Comparison of ENCODE assay signal across 17 cellular contexts in the genomic region with DNA sequence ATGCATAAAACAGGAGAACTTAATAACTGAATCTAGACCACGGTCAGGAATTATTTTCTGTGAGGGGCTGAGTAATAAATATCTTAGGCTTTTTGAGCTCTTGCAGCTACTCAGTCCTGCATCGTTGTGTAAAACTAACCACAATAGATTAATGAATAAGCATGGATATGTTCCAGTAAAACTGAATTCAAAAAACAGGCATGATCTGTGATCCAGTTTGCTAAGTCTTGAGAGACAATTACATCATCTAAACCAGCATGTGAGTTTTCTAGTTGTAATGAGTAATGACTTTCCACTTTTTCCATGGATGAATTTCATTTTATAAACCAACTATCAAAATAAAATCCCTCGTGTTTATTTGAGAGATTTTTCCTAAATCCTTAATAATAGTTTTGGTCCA.
DNase-seq lines count a peak whose midpoint lies in the region; ATAC-seq and TF ChIP-seq lines count a peak whose summit lies in the region.
"Had no signal": no experiment of that assay in that cellular context is flagged by ENCODE, and none has a peak within 500 bp of the region (broad histone marks: within the 10 kb centered on the region; RNA-seq: fewer than 3 reads in every experiment).

No MANE protein-coding gene starts in this region.

- DNase-seq in A673 (ENCODE audit: low spot score): peak; percentile 43
- DNase-seq in astrocyte of the cerebellum (ENCODE audit: low read depth): peak; percentile 90
- peak; percentile 9 for DNase-seq in foreskin melanocyte
- DNase-seq in HAP-1 (ENCODE audit: low spot score in 2 of 2): no peak
- DNase-seq: activated CD4-positive, CD25-positive, alpha-beta regulatory T cell treated with anti-CD3 and anti-CD28 coated beads, Interleukin-2, amount 50 U/mL, for 72 hours; activated T-cell treated with anti-CD3 and anti-CD28 coated beads, Interleukin-2, amount 50 U/mL, for 4 hours; anterior cingulate cortex; CD4-positive, CD25-positive, alpha-beta regulatory T cell; NCI-H1436 treated with DMSO at 0.1 percent for 48 hours; NCI-H748 treated with DMSO at 0.1 percent for 48 hours; stimulated activated CD4-positive, alpha-beta T cell treated with anti-CD3 and anti-CD28 coated beads, Interleukin-1b, Interleukin-23, amount 100 ng/mL, for 48 hours had no signal

- H3K27ac ChIP-seq in A673 (ENCODE audit: low read depth, low read length, poor library complexity, severe bottlenecking) (no peak overlapping the region), HEK293 (ENCODE audit: extremely low read depth, low read depth, low read length) (no peak overlapping the region)
- H3K27ac ChIP-seq: neutrophil had no signal

- CTCF ChIA-PET in A673 (lab: Charles Lee) (no interaction called here), HEK293 (lab: Yijun Ruan, JAX) (interaction anchor here (0.7 kb wide), 1 partner anchor 819 kb away, joined by 3 read pairs; no protein-coding TSS in a partner anchor)

- H3K4me3 ChIP-seq in A673 (ENCODE audit: low read depth, low read length, poor library complexity, severe bottlenecking) (no peak overlapping the region), HEK293 (ENCODE audit: low read depth, low read length) (no peak overlapping the region), astrocyte of the cerebellum (ENCODE audit: low read depth, low read length) (no peak overlapping the region), HAP-1 (no peak overlapping the region)

- in situ Hi-C loops in astrocyte of the cerebellum (cut with HindIII; ENCODE audit: low sequenced_read_pairs) (no loop called here), HAP-1 (cut with MboI; ENCODE audit: low sequenced_read_pairs) (no loop called here)

- H3K4me1 ChIP-seq in A673 (ENCODE audit: insufficient read depth, low read length, poor library complexity, severe bottlenecking) (peaks cover 5% of the 10 kb centered on the region), HEK293 (ENCODE audit: control insufficient read depth, insufficient read depth, low read length) (no peaks in the 10 kb centered on the region), HAP-1 (no peaks in the 10 kb centered on the region)

- no peaks in the 10 kb centered on the region for H3K36me3 ChIP-seq in A673 (ENCODE audit: insufficient read depth, low read length, poor library complexity, severe bottlenecking)
- H3K36me3 ChIP-seq in HEK293 (ENCODE audit: control insufficient read depth in 2 of 2, insufficient read depth in 1 of 2, low read length in 2 of 2): no peaks in the 10 kb centered on the region
- no peaks in the 10 kb centered on the region for H3K36me3 ChIP-seq in HAP-1 (replicated peaks)
- H3K36me3 ChIP-seq: neutrophil had no signal

- H3K27me3 ChIP-seq in A673 (replicated peaks; ENCODE audit: insufficient read depth, low read depth, low read length, poor library complexity) (no peaks in the 10 kb centered on the region), HAP-1 (ENCODE audit: low read depth) (no peaks in the 10 kb centered on the region)

- H3K9me3 ChIP-seq in A673 (ENCODE audit: low read depth, low read length, poor library complexity, severe bottlenecking) (no peaks in the 10 kb centered on the region), HEK293 (ENCODE audit: control insufficient read depth, insufficient read depth, low read depth, low read length) (no peaks in the 10 kb centered on the region), HAP-1 (no peaks in the 10 kb centered on the region)
- H3K9me3 ChIP-seq: neutrophil had no signal

- no TSS peak for BruUV-seq in A673 (replicated peaks; lab: Mats Ljungman, UMichigan)

- intact Hi-C loops in A673 (cut with micrococcal nuclease; ENCODE audit: unreplicated experiment): no loop called here

- POLR2A ChIA-PET in A673 (lab: Charles Lee; ENCODE audit: low non-redundant PET) (no interaction called here), HEK293 (lab: Yijun Ruan, JAX) (no interaction called here)

- TF ChIP-seq CTCF in A673 (conservative IDR thresholded peaks at IDR 0.05; ENCODE audit: low read depth, low read length): no peak
- TF ChIP-seq CTCF in HEK293 (tag by site-specific recombination; IDR thresholded peaks at IDR 0.05): no peak
- TF ChIP-seq CTCF in astrocyte of the cerebellum (IDR thresholded peaks at IDR 0.05; ENCODE audit: low read depth, low read length, missing control alignments): no peak

- ATAC-seq in GM18861 (IDR thresholded peaks at IDR 0.05; ENCODE audit: unreplicated experiment) (no peak), HG03432 (IDR thresholded peaks at IDR 0.05; ENCODE audit: unreplicated experiment) (no peak), HG02938 (IDR thresholded peaks at IDR 0.05; ENCODE audit: unreplicated experiment) (no peak)
- ATAC-seq: activated T-cell treated with anti-CD3 and anti-CD28 coated beads, Interleukin-2, amount 50 U/mL, for 4 hours; stimulated activated memory B cell treated with anti-CD40 and anti-IgM and Interleukin-4, amounts not matched to agents 10 μg/mL and 1 μg/mL and 100 μg/mL, for 72 hours had no signal

TF ChIP-seq in HEK293, 187 proteins besides CTCF, POLR2A, EP300 and RAD21:
- TF ChIP-seq ZNF223 (tag by site-specific recombination; IDR thresholded peaks at IDR 0.05): no peak
- no peak for TF ChIP-seq ZNF341 (tag by site-specific recombination; IDR thresholded peaks at IDR 0.05; ENCODE audit: low read depth)
- TF ChIP-seq ZNF560 (tag by site-specific recombination; IDR thresholded peaks at IDR 0.05; ENCODE audit: borderline replicate concordance): no peak
- TF ChIP-seq ZNF350 (tag by site-specific recombination; IDR thresholded peaks at IDR 0.05): no peak
- TF ChIP-seq, protein P1, sequence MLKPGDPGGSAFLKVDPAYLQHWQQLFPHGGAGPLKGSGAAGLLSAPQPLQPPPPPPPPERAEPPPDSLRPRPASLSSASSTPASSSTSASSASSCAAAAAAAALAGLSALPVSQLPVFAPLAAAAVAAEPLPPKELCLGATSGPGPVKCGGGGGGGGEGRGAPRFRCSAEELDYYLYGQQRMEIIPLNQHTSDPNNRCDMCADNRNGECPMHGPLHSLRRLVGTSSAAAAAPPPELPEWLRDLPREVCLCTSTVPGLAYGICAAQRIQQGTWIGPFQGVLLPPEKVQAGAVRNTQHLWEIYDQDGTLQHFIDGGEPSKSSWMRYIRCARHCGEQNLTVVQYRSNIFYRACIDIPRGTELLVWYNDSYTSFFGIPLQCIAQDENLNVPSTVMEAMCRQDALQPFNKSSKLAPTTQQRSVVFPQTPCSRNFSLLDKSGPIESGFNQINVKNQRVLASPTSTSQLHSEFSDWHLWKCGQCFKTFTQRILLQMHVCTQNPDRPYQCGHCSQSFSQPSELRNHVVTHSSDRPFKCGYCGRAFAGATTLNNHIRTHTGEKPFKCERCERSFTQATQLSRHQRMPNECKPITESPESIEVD (tag by site-specific recombination; IDR thresholded peaks at IDR 0.05): 0 out of 2 replicates have a peak, but pooled peaks have one; percentile 26
- TF ChIP-seq, protein P2, sequence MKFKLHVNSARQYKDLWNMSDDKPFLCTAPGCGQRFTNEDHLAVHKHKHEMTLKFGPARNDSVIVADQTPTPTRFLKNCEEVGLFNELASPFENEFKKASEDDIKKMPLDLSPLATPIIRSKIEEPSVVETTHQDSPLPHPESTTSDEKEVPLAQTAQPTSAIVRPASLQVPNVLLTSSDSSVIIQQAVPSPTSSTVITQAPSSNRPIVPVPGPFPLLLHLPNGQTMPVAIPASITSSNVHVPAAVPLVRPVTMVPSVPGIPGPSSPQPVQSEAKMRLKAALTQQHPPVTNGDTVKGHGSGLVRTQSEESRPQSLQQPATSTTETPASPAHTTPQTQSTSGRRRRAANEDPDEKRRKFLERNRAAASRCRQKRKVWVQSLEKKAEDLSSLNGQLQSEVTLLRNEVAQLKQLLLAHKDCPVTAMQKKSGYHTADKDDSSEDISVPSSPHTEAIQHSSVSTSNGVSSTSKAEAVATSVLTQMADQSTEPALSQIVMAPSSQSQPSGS (tag by site-specific recombination; IDR thresholded peaks at IDR 0.05; ENCODE audit: low read depth): peak; percentile 62
- TF ChIP-seq ZNF521 (tag by site-specific recombination; IDR thresholded peaks at IDR 0.05): no peak
- no peak for TF ChIP-seq ZNF23 (tag by site-specific recombination; IDR thresholded peaks at IDR 0.05; ENCODE audit: borderline replicate concordance)
- no peak for TF ChIP-seq GFI1B (tag by site-specific recombination; IDR thresholded peaks at IDR 0.05)
- TF ChIP-seq ZNF24 (tag by site-specific recombination; IDR thresholded peaks at IDR 0.05): no peak
- TF ChIP-seq ZBTB17 (tag by site-specific recombination; IDR thresholded peaks at IDR 0.05): peak; percentile 52; the same call in 1 of the 2 replicates
- no peak for TF ChIP-seq ZNF292 (tag by site-specific recombination; IDR thresholded peaks at IDR 0.05; ENCODE audit: borderline replicate concordance, low read depth)
- no peak for TF ChIP-seq SALL2 (tag by site-specific recombination; IDR thresholded peaks at IDR 0.05; ENCODE audit: borderline replicate concordance)
- TF ChIP-seq ZNF433 (tag by site-specific recombination; IDR thresholded peaks at IDR 0.05; ENCODE audit: low read depth): no peak
- no peak for TF ChIP-seq PRDM1 (tag by site-specific recombination; IDR thresholded peaks at IDR 0.05)
TF ChIP-seq in HEK293: peak in this region for 3.

Comparison
In these comparisons a context has a peak if more than half of its experiments do, and no peak if none do; other contexts are left out.
1. DNase-seq: peak in A673 (single experiment), astrocyte of the cerebellum (single experiment) and foreskin melanocyte (single experiment); none in HAP-1 (0 of 2).